21 cellular contexts compared by ENCODE assay signal in genomic region chr13:74324338-74324737, GRCh38.
DNase-seq lines count a peak whose midpoint lies in the region; ATAC-seq and TF ChIP-seq lines count a peak whose summit lies in the region.
"Had no signal": no experiment of that assay in that cellular context is flagged by ENCODE, and none has a peak within 500 bp of the region (broad histone marks: within the 10 kb centered on the region; RNA-seq: fewer than 3 reads in every experiment).

No MANE protein-coding gene starts in this region.

- peak overlapping the region in 2 of 3 experiments; percentile 91 to 92 for H3K27ac Mint-ChIP-seq in nephron
- H3K27ac Mint-ChIP-seq: CD14-positive monocyte; CD4-positive, alpha-beta T cell; CD8-positive, alpha-beta memory T cell; GM23338; H9 had no signal

- no peaks in the 10 kb centered on the region for H3K36me3 Mint-ChIP-seq in nephron (ENCODE audit: low read depth)
- H3K36me3 Mint-ChIP-seq: CD14-positive monocyte had no signal

- H3K36me3 ChIP-seq in HEK293 (ENCODE audit: control insufficient read depth in 2 of 2, insufficient read depth in 1 of 2, low read length in 2 of 2) = no peaks in the 10 kb centered on the region
- H3K36me3 ChIP-seq: BE2C; BLaER1 treated with 17β-estradiol and CSF1 and Interleukin-3, amounts not matched to agents 10 nM and 100 nM had no signal

- TF ChIP-seq CTCF in HEK293 (tag by site-specific recombination; IDR thresholded peaks at IDR 0.05) (no peak), nephron (IDR thresholded peaks at IDR 0.05; ENCODE audit: unreplicated experiment in 3 of 3) (no peak)

- H3K27ac ChIP-seq in HEK293 (ENCODE audit: extremely low read depth, low read depth, low read length) = peak overlapping the region; percentile 1; the same call in 1 of the 2 replicates
- H3K27ac ChIP-seq: A549; BLaER1 treated with 17β-estradiol and CSF1 and Interleukin-3, amounts not matched to agents 10 nM and 100 nM had no signal

- no peak overlapping the region for H3K4me3 Mint-ChIP-seq in nephron
- H3K4me3 Mint-ChIP-seq: CD14-positive monocyte; CD4-positive, alpha-beta T cell; CD8-positive, alpha-beta memory T cell; GM23338; H9 had no signal

- H3K4me1 ChIP-seq in HEK293 (ENCODE audit: control insufficient read depth, insufficient read depth, low read length) = no peaks in the 10 kb centered on the region
- H3K4me1 ChIP-seq: A549; BLaER1 treated with 17β-estradiol and CSF1 and Interleukin-3, amounts not matched to agents 10 nM and 100 nM had no signal

- no peaks in the 10 kb centered on the region for H3K9me3 ChIP-seq in HEK293 (ENCODE audit: control insufficient read depth, insufficient read depth, low read depth, low read length)
- H3K9me3 ChIP-seq: A549; BE2C; BLaER1 treated with 17β-estradiol and CSF1 and Interleukin-3, amounts not matched to agents 10 nM and 100 nM had no signal

- CTCF ChIA-PET in HEK293 (lab: Yijun Ruan, JAX) = interaction anchor here (1.2 kb wide), 1 partner anchor 8 kb away, joined by 5 read pairs; no protein-coding TSS in a partner anchor

- H3K4me1 Mint-ChIP-seq in nephron = peaks cover 18% of the 10 kb centered on the region
- H3K4me1 Mint-ChIP-seq: CD14-positive monocyte had no signal

- POLR2A ChIA-PET in HEK293 (lab: Yijun Ruan, JAX) = interaction anchor here (0.6 kb wide), 1 partner anchor 190 kb away, joined by 3 read pairs; the partner anchor contains the start of gene KLF12

- peak; percentile 4 for DNase-seq in NCI-H146 (lab: John Stamatoyannopoulos, UW)
- DNase-seq in NCI-H146 treated with DMSO at 0.1 percent for 48 hours (lab: John Stamatoyannopoulos, UW; ENCODE audit: unreplicated experiment) = no peak
- DNase-seq in NCI-H748 (lab: John Stamatoyannopoulos, UW; ENCODE audit: unreplicated experiment) = peak; percentile 29
- no peak for DNase-seq in NOMO-1 (lab: John Stamatoyannopoulos, UW; ENCODE audit: unreplicated experiment in 2 of 2)
- DNase-seq: 8988T; ACHN; AML-193; BE2C; Calu3; CD4-positive, alpha-beta T cell; CD8-positive, alpha-beta memory T cell; GF-D8; H9 had no signal

- H3K27me3 Mint-ChIP-seq in nephron (ENCODE audit: low read depth) = peaks cover 4% of the 10 kb centered on the region
- H3K27me3 Mint-ChIP-seq: CD4-positive, alpha-beta T cell; CD8-positive, alpha-beta memory T cell had no signal

- no peaks in the 10 kb centered on the region for H3K9me3 Mint-ChIP-seq in nephron
- H3K9me3 Mint-ChIP-seq: CD4-positive, alpha-beta T cell; CD8-positive, alpha-beta memory T cell; GM23338 had no signal

- no peak for ATAC-seq in HG02678 (IDR thresholded peaks at IDR 0.05; ENCODE audit: unreplicated experiment)
- ATAC-seq: GM23338, HCT116 had no signal

- H3K4me3 ChIP-seq in HEK293 (ENCODE audit: low read depth, low read length) = no peak overlapping the region
- H3K4me3 ChIP-seq: A549; BLaER1 treated with 17β-estradiol and CSF1 and Interleukin-3, amounts not matched to agents 10 nM and 100 nM; GM23338 had no signal

TF ChIP-seq in HEK293, 187 proteins besides CTCF, POLR2A, EP300 and RAD21 (continues in another document):
- TF ChIP-seq ZNF132 (tag by site-specific recombination; IDR thresholded peaks at IDR 0.05; ENCODE audit: borderline replicate concordance) = no peak
- TF ChIP-seq ZFP3 (tag by site-specific recombination; IDR thresholded peaks at IDR 0.05; ENCODE audit: low read depth) = peak; percentile 26; the same call in 1 of the 2 replicates
- peak; percentile 57 for TF ChIP-seq ZNF629 (tag by site-specific recombination; IDR thresholded peaks at IDR 0.05)
- TF ChIP-seq ZNF155 (tag by site-specific recombination; IDR thresholded peaks at IDR 0.05) = no peak
- no peak for TF ChIP-seq ELK4 (IDR thresholded peaks at IDR 0.05; ENCODE audit: borderline replicate concordance, low read depth, low read length)
- TF ChIP-seq ZBTB7A (tag by site-specific recombination; IDR thresholded peaks at IDR 0.05; ENCODE audit: low read depth) = no peak
- peak; percentile 98 for TF ChIP-seq TCF7L2 (IDR thresholded peaks at IDR 0.05; ENCODE audit: borderline replicate concordance, low read depth, low read length)
- peak; percentile 95 for TF ChIP-seq PRDM4 (tag by site-specific recombination; IDR thresholded peaks at IDR 0.05)
- TF ChIP-seq TSHZ1 (tag by site-specific recombination; IDR thresholded peaks at IDR 0.05; ENCODE audit: borderline replicate concordance) = peak; percentile 76; the same call in 1 of the 2 replicates
- peak; percentile 86; the same call in 1 of the 2 replicates for TF ChIP-seq ZNF391 (tag by site-specific recombination; IDR thresholded peaks at IDR 0.05; ENCODE audit: borderline replicate concordance, low read depth)
- no peak for TF ChIP-seq ZNF2 (tag by site-specific recombination; IDR thresholded peaks at IDR 0.05)
- TF ChIP-seq GLIS1 (tag by site-specific recombination; IDR thresholded peaks at IDR 0.05) = peak; percentile 98
- TF ChIP-seq ZNF426 (tag by site-specific recombination; IDR thresholded peaks at IDR 0.05) = 0 out of 2 replicates have a peak, but pooled peaks have one; percentile 4
- TF ChIP-seq ZNF423 (tag by site-specific recombination; IDR thresholded peaks at IDR 0.05) = peak; percentile 74; the same call in 1 of the 2 replicates
- no peak for TF ChIP-seq ZNF560 (tag by site-specific recombination; IDR thresholded peaks at IDR 0.05; ENCODE audit: borderline replicate concordance)
- 0 out of 2 replicates have a peak, but pooled peaks have one; percentile 25 for TF ChIP-seq ZBTB6 (tag by site-specific recombination; IDR thresholded peaks at IDR 0.05)
- TF ChIP-seq ZNF610 (tag by site-specific recombination; IDR thresholded peaks at IDR 0.05; ENCODE audit: borderline replicate concordance) = peak; percentile 26; the same call in 1 of the 2 replicates
- peak; percentile 89 for TF ChIP-seq HOXD13 (CRISPR knock-in tag; IDR thresholded peaks at IDR 0.05; ENCODE audit: borderline replicate concordance)
- peak; percentile 55; the same call in 1 of the 2 replicates for TF ChIP-seq ZSCAN16 (tag by site-specific recombination; IDR thresholded peaks at IDR 0.05)

Comparison
In these comparisons a context has a peak if more than half of its experiments do, and no peak if none do; other contexts are left out.
1. DNase-seq: peak in NCI-H146 (single experiment) and NCI-H748 (single experiment); none in NCI-H146 treated with DMSO at 0.1 percent for 48 hours (single experiment) and NOMO-1 (0 of 2).